10 cellular contexts compared by ENCODE assay signal in genomic region chr10:129853236-129853946, GRCh38.
DNase-seq lines count a peak whose midpoint lies in the region; ATAC-seq and TF ChIP-seq lines count a peak whose summit lies in the region.
"Had no signal": no experiment of that assay in that cellular context is flagged by ENCODE, and none has a peak within 500 bp of the region (broad histone marks: within the 10 kb centered on the region; RNA-seq: fewer than 3 reads in every experiment).

No MANE protein-coding gene starts in this region.

- TF ChIP-seq CTCF in OCI-LY3 (IDR thresholded peaks at IDR 0.05; ENCODE audit: low read depth, low read length), result peak; percentile 8; the same call in 1 of the 2 replicates
- peak; percentile 13 for TF ChIP-seq CTCF in fibroblast of villous mesenchyme (IDR thresholded peaks at IDR 0.05; ENCODE audit: insufficient read depth, low read depth, low read length)

- no peak for TF ChIP-seq POLR2A in erythroblast (IDR thresholded peaks at IDR 0.05; ENCODE audit: low read length)

- H3K9ac ChIP-seq in OCI-LY3 (ENCODE audit: low read length) (no peak overlapping the region), subcutaneous abdominal adipose tissue (ENCODE audit: low read length in 5 of 5) (no peak overlapping the region)

- H3K27me3 ChIP-seq in OCI-LY3 (ENCODE audit: low read depth, low read length), result no peaks in the 10 kb centered on the region
- H3K27me3 ChIP-seq in subcutaneous abdominal adipose tissue (ENCODE audit: control insufficient read depth in 5 of 5, insufficient read depth in 4 of 5, low read length in 5 of 5), result no peaks in the 10 kb centered on the region

- no peaks in the 10 kb centered on the region for H3K36me3 ChIP-seq in OCI-LY3 (replicated peaks; ENCODE audit: low read depth, low read length)
- peaks cover 0 to 49% (median 34%) of the 10 kb centered on the region in 5 donors for H3K36me3 ChIP-seq in subcutaneous abdominal adipose tissue (ENCODE audit: control insufficient read depth in 5 of 5, insufficient read depth in 5 of 5, low read length in 5 of 5)
- H3K36me3 ChIP-seq: neutrophil, thoracic aorta had no signal

- H3K4me1 ChIP-seq in OCI-LY3 (ENCODE audit: low read length), result no peaks in the 10 kb centered on the region
- peaks cover 0 to 15% (median 7%) of the 10 kb centered on the region in 5 donors for H3K4me1 ChIP-seq in subcutaneous abdominal adipose tissue (ENCODE audit: control insufficient read depth in 5 of 5, insufficient read depth in 5 of 5, low read length in 5 of 5)

- no peak for ATAC-seq in HG02870 (IDR thresholded peaks at IDR 0.05; ENCODE audit: unreplicated experiment)

- H2AFZ ChIP-seq in OCI-LY3 (ENCODE audit: low read depth, low read length), result no peak overlapping the region

- H3K27ac ChIP-seq in OCI-LY3 (ENCODE audit: low read length), result no peak overlapping the region
- H3K27ac ChIP-seq in subcutaneous abdominal adipose tissue (ENCODE audit: low read depth, low read length), result no peak overlapping the region
- H3K27ac ChIP-seq: neutrophil, thoracic aorta had no signal

- H3K9me3 ChIP-seq in OCI-LY3 (ENCODE audit: insufficient read depth, low read length) (no peaks in the 10 kb centered on the region), subcutaneous abdominal adipose tissue (ENCODE audit: control insufficient read depth in 5 of 5, low read length in 5 of 5) (peaks cover 0 to 6% (median 3%) of the 10 kb centered on the region in 5 donors)
- H3K9me3 ChIP-seq: neutrophil, thoracic aorta had no signal

- DNase-seq in NCI-H2171 treated with DMSO at 0.1 percent for 48 hours (lab: John Stamatoyannopoulos, UW) (peak; percentile 11), NCI-H2171 (lab: John Stamatoyannopoulos, UW) (no peak), fibroblast of villous mesenchyme (ENCODE audit: low read depth) (peak; percentile 2), DMS79 treated with DMSO at 0.1 percent for 48 hours (lab: John Stamatoyannopoulos, UW) (no peak), erythroblast (lab: John Stamatoyannopoulos, UW) (no peak)

- no peak overlapping the region for H3K4me2 ChIP-seq in OCI-LY3 (ENCODE audit: low read length)

- H3K4me3 ChIP-seq in OCI-LY3 (ENCODE audit: low read length), result no peak overlapping the region
- no peak overlapping the region for H3K4me3 ChIP-seq in fibroblast of villous mesenchyme (ENCODE audit: low read depth, low read length)
- H3K4me3 ChIP-seq in subcutaneous abdominal adipose tissue (ENCODE audit: low read depth in 1 of 5, low read length in 5 of 5), result peak overlapping the region in 3 of 5 donors; percentile 7 to 42 (median 18)
- H3K4me3 ChIP-seq: thoracic aorta had no signal

- H3K79me2 ChIP-seq in OCI-LY3 (ENCODE audit: low read length), result no peaks in the 10 kb centered on the region

- H4K20me1 ChIP-seq in OCI-LY3 (ENCODE audit: insufficient read depth, low read length), result no peaks in the 10 kb centered on the region

Comparison
In these comparisons a context has a peak if more than half of its experiments do, and no peak if none do; other contexts are left out.
1. DNase-seq: peak in NCI-H2171 treated with DMSO at 0.1 percent for 48 hours (single experiment) and fibroblast of villous mesenchyme (single experiment); none in NCI-H2171 (single experiment), DMS79 treated with DMSO at 0.1 percent for 48 hours (single experiment) and erythroblast (0 of 2).
2. H3K4me3 ChIP-seq: peak in subcutaneous abdominal adipose tissue (3 of 5); none in OCI-LY3 (single experiment) and fibroblast of villous mesenchyme (single experiment).